ENCODE assay signal across 8 cellular contexts in genomic region chr2:169365093-169365483, GRCh38. TPM values are rescaled to one million over a fixed set of nuclear protein-coding genes. Genes with fewer than 3 reads are reported as not detected.
A peak's percentile ranks its signal among the peaks of the same experiment; 100 is the strongest.
DNase-seq lines count a peak whose midpoint lies in the region; ATAC-seq and TF ChIP-seq lines count a peak whose summit lies in the region.

No MANE protein-coding gene starts in this region.

- peaks cover 3% of the 10 kb centered on the region for H3K9me3 Mint-ChIP-seq in activated CD8-positive, alpha-beta memory T cell treated with anti-CD3 and anti-CD28 coated beads, Interleukin-2, amount 10 ng/mL, durations not matched to agents 7 days and 5 days (ENCODE audit: low read depth)

- no peak for TF ChIP-seq CTCF in WI38 (IDR thresholded peaks at IDR 0.05; ENCODE audit: low read depth, low read length)
- no peak for TF ChIP-seq CTCF in right lobe of liver (IDR thresholded peaks at IDR 0.05)

- peak overlapping the region; percentile 51 for H3K4me3 ChIP-seq in WI38 (ENCODE audit: low read depth, low read length)
- H3K4me3 ChIP-seq in right lobe of liver, result peak overlapping the region; percentile 55 to 58 (median 57)

- peak overlapping the region in 1 of 3 donors; percentile 31 for H3K27ac ChIP-seq in right lobe of liver

- peaks cover 41% of the 10 kb centered on the region for H3K27me3 Mint-ChIP-seq in activated CD8-positive, alpha-beta memory T cell treated with anti-CD3 and anti-CD28 coated beads, Interleukin-2, amount 10 ng/mL, durations not matched to agents 7 days and 5 days

- H3K36me3 Mint-ChIP-seq in activated CD8-positive, alpha-beta memory T cell treated with anti-CD3 and anti-CD28 coated beads, Interleukin-2, amount 10 ng/mL, durations not matched to agents 7 days and 5 days, result no peaks in the 10 kb centered on the region

- intact Hi-C loops in right lobe of liver (cut with DNase I) (no loop called here), posterior vena cava (cut with DNase I) (no loop called here)

- H3K9me3 ChIP-seq in right lobe of liver, result no peaks in the 10 kb centered on the region

- peak; percentile 37 for ATAC-seq in activated CD8-positive, alpha-beta memory T cell treated with anti-CD3 and anti-CD28 coated beads, Interleukin-2, amount 10 ng/mL, durations not matched to agents 7 days and 5 days
- peak; percentile 68 for ATAC-seq in HG02981 (IDR thresholded peaks at IDR 0.05; ENCODE audit: unreplicated experiment)
- ATAC-seq in right lobe of liver, result peak in 1 of 4 donors; percentile 6

- peaks cover 0 to 25% (median 7%) of the 10 kb centered on the region in 4 donors for H3K4me1 ChIP-seq in right lobe of liver

- DNase-seq in activated CD8-positive, alpha-beta memory T cell treated with anti-CD3 and anti-CD28 coated beads, Interleukin-2, amount 10 ng/mL, durations not matched to agents 7 days and 5 days, result no peak
- no peak for DNase-seq in activated CD8-positive, alpha-beta memory T cell treated with anti-CD3 and anti-CD28 coated beads, Interleukin-2, amount 50 U/mL, for 4 hours
- DNase-seq in right lobe of liver (no peak), SIG-M5 (lab: John Stamatoyannopoulos, UW) (no peak), retina (no peak), posterior vena cava (ENCODE audit: low spot score) (no peak)

- CTCF ChIA-PET in activated CD8-positive, alpha-beta memory T cell treated with anti-CD3 and anti-CD28 coated beads, Interleukin-2, amount 10 ng/mL, durations not matched to agents 7 days and 5 days (lab: Charles Lee), result no interaction called here

- peak overlapping the region; percentile 83 for H3K4me3 Mint-ChIP-seq in activated CD8-positive, alpha-beta memory T cell treated with anti-CD3 and anti-CD28 coated beads, Interleukin-2, amount 10 ng/mL, durations not matched to agents 7 days and 5 days

- H3K27ac Mint-ChIP-seq in activated CD8-positive, alpha-beta memory T cell treated with anti-CD3 and anti-CD28 coated beads, Interleukin-2, amount 10 ng/mL, durations not matched to agents 7 days and 5 days, result peak overlapping the region; percentile 83

- no peak for TF ChIP-seq POLR2A in right lobe of liver (IDR thresholded peaks at IDR 0.05)

- peaks cover 28% of the 10 kb centered on the region for H3K4me1 Mint-ChIP-seq in activated CD8-positive, alpha-beta memory T cell treated with anti-CD3 and anti-CD28 coated beads, Interleukin-2, amount 10 ng/mL, durations not matched to agents 7 days and 5 days

- no peaks in the 10 kb centered on the region for H3K36me3 ChIP-seq in right lobe of liver

- H3K27me3 ChIP-seq in right lobe of liver, result no peaks in the 10 kb centered on the region

- 5% methylated on average over 1 of the region's 1 CpG for WGBS in right lobe of liver (ENCODE audit: insufficient coverage, low coverage, low lambda C conversion rate, missing lambda C conversion rate)

RNA-seq across cellular contexts. Expression of gene LRP2, which starts 2.8 kb away (rescaled TPM):
- total RNA-seq in activated CD8-positive, alpha-beta memory T cell treated with anti-CD3 and anti-CD28 coated beads, Interleukin-2, amount 10 ng/mL, durations not matched to agents 7 days and 5 days, result under 1 TPM; 0.44 to 0.68 TPM
- 1 to 10 TPM in 3 of 6 experiments, under 1 TPM in 3; 0.51 to 4.4 (median 1.0) TPM for total RNA-seq in right lobe of liver
- total RNA-seq in posterior vena cava, result not detected
